In genomic region chr13:75695908-75696307, GRCh38 we compare ENCODE assay signal across 8 cellular contexts. TPM values are rescaled to one million over a fixed set of nuclear protein-coding genes. Genes with fewer than 3 reads are reported as not detected.
A peak's percentile ranks its signal among the peaks of the same experiment; 100 is the strongest.
DNase-seq lines count a peak whose midpoint lies in the region; ATAC-seq, FAIRE-seq and TF ChIP-seq lines count a peak whose summit lies in the region.
"Not testable (repeated sequence)": the region's sequence is repeated elsewhere in the genome, so short reads cannot be mapped to it uniquely, and the experiment has no call there.

No MANE protein-coding gene starts in this region.

- POLR2A ChIA-PET in Panc1 (lab: Charles Lee): interaction anchor here (0.6 kb wide), 2 partner anchors 46 to 1331 kb away, joined by 3 to 10 read pairs; partner anchors contain the start of gene FBXL3
- POLR2A ChIA-PET in H1 (lab: Charles Lee; ENCODE audit: partially characterized antibody): not testable (repeated sequence)

- not testable (repeated sequence) for H3K4me1 Mint-ChIP-seq in CD14-positive monocyte

- not testable (repeated sequence) for H3K79me2 ChIP-seq in H1 (ENCODE audit: control insufficient read depth in 1 of 2, insufficient read depth in 2 of 2, low read length in 2 of 2)

- not testable (repeated sequence) for H2AFZ ChIP-seq in H1 (ENCODE audit: low read length)

- intact Hi-C loops in CD14-positive monocyte (cut with micrococcal nuclease) (loop anchor here (5.0 to 10.0 kb wide), 2 partner anchors 779 to 1206 kb away; no protein-coding TSS in a partner anchor), Panc1 (cut with micrococcal nuclease; ENCODE audit: unreplicated experiment) (loop anchor here (2.0 to 5.0 kb wide), 4 partner anchors 101 to 1206 kb away; no protein-coding TSS in a partner anchor)
- intact Hi-C loops in lower lobe of right lung (cut with DNase I): not testable (repeated sequence)

- H3K27ac ChIP-seq in Panc1 (ENCODE audit: low read length); H1 (ENCODE audit: low read depth, low read length); lower lobe of right lung: not testable (repeated sequence)

- FAIRE-seq in H1 (lab: Jason Lieb, UNC): not testable (repeated sequence)

- not testable (repeated sequence) for H3K79me1 ChIP-seq in H1 (ENCODE audit: low read depth, low read length)

- H3K4me3 Mint-ChIP-seq in CD14-positive monocyte: peak overlapping the region in 1 of 2 donors; percentile 52

- H3K36me3 Mint-ChIP-seq in CD14-positive monocyte: not testable (repeated sequence)

- CTCF ChIA-PET in Panc1 (lab: Charles Lee): interaction anchor here (0.8 to 1.6 kb wide), 5 partner anchors 9 to 174 kb away, joined by 3 to 4 read pairs (median 3); no protein-coding TSS in a partner anchor
- CTCF ChIA-PET in H1 (lab: Charles Lee; ENCODE audit: partially characterized antibody): interaction anchor here (0.6 to 6.3 kb wide), 72 partner anchors 8 to 1211 kb away, joined by 3 to 128 read pairs (median 4); partner anchors contain the start of gene TBC1D4

- ATAC-seq in GM19463 (IDR thresholded peaks at IDR 0.05; ENCODE audit: unreplicated experiment) (peak; percentile 74), Panc1 (peak; percentile 73; the same call in 1 of the 2 replicates), lower lobe of right lung (peak; percentile 87)

- not testable (repeated sequence) for H2AK5ac ChIP-seq in H1 (ENCODE audit: low read depth, low read length)

- H3K4ac ChIP-seq in H1 (replicated peaks; ENCODE audit: insufficient read length, low read depth, low read length): not testable (repeated sequence)

- H2BK20ac ChIP-seq in H1 (ENCODE audit: low read length): not testable (repeated sequence)

- not testable (repeated sequence) for H3K27me3 ChIP-seq in Panc1 (ENCODE audit: control insufficient read depth, insufficient read depth, low read length); H1 (replicated peaks in 1 of 4; ENCODE audit: control insufficient read depth in 3 of 4, extremely low read depth in 1 of 4, insufficient read depth in 3 of 4, low read length in 3 of 4); lower lobe of right lung (ENCODE audit: low read depth)

- 57% methylated on average over 8 of the region's 8 CpGs; no CpG with 5 or more reads in 1 of the 2 experiments for WGBS in H1 (ENCODE audit: extremely low coverage in 1 of 2, insufficient coverage in 1 of 2, insufficient read length in 1 of 2, insufficient replicate concordance in 2 of 2, low coverage in 1 of 2, low lambda C conversion rate in 2 of 2, missing lambda C conversion rate in 1 of 2), 2 experiments

- BruUV-seq in Panc1 (replicated peaks; lab: Mats Ljungman, UMichigan): not testable (repeated sequence)

- not testable (repeated sequence) for H2BK12ac ChIP-seq in H1 (ENCODE audit: low read depth, low read length)

- peak; percentile 54 for DNase-seq in CD14-positive monocyte (ENCODE audit: low spot score)
- DNase-seq in KG1 (lab: John Stamatoyannopoulos, UW): peak; percentile 41
- DNase-seq in Panc1 (ENCODE audit: low read depth, low spot score): not testable (repeated sequence)
- peak; percentile 75 for DNase-seq in activated CD8-positive, alpha-beta memory T cell treated with anti-CD3 and anti-CD28 coated beads, Interleukin-2, amount 50 U/mL, for 4 hours
- DNase-seq in H1 (ENCODE audit: low read depth in 1 of 2, low spot score in 2 of 2): peak; percentile 49 to 90
- DNase-seq in lower lobe of right lung: peak; percentile 82
- DNase-seq in stimulated activated CD4-positive, alpha-beta T cell treated with anti-CD3 and anti-CD28 coated beads, TNF-alpha, amount 100 ng/mL, for 1 hour (ENCODE audit: low read depth in 3 of 3, low spot score in 1 of 3): peak; percentile 22 to 69 (median 53)

- not testable (repeated sequence) for H3K9ac ChIP-seq in H1 (replicated peaks in 1 of 4; ENCODE audit: extremely low read depth in 1 of 4, low read depth in 3 of 4, low read length in 3 of 4)

- H2BK15ac ChIP-seq in H1 (ENCODE audit: low read length): not testable (repeated sequence)

- H3K4me2 ChIP-seq in H1 (ENCODE audit: insufficient read depth in 1 of 2, low read depth in 2 of 2, low read length in 2 of 2): not testable (repeated sequence)

- TF ChIP-seq POLR2A in H1 (IDR thresholded peaks at IDR 0.05; ENCODE audit: control extremely low read depth in 1 of 2, low read depth in 2 of 2, low read length in 2 of 2): not testable (repeated sequence)

- peak; percentile 85 to 87 for TF ChIP-seq RAD21 in H1 (IDR thresholded peaks at IDR 0.05 in 1 of 2, conservative IDR thresholded peaks at IDR 0.05 in 1 of 2; ENCODE audit: low read depth in 2 of 2, low read length in 2 of 2)

- not testable (repeated sequence) for H4K5ac ChIP-seq in H1 (ENCODE audit: insufficient read length, low read depth, low read length)

- not testable (repeated sequence) for H3K23ac ChIP-seq in H1 (ENCODE audit: insufficient read length)

- in situ Hi-C loops in Panc1 (cut with HindIII; ENCODE audit: low pct_unique_long_range_greater_than_20kb, low sequenced_read_pairs): not testable (repeated sequence)

- not testable (repeated sequence) for H2BK5ac ChIP-seq in H1 (ENCODE audit: low read depth, low read length)

- not testable (repeated sequence) for H3K9me3 ChIP-seq in Panc1 (ENCODE audit: control insufficient read depth, insufficient read depth, low read depth, low read length); lower lobe of right lung
- peaks cover 12 to 13% of the 10 kb centered on the region in 2 experiments; a peak in 3 of 4 replicates for H3K9me3 ChIP-seq in H1 (ENCODE audit: insufficient read depth in 2 of 2, low read depth in 1 of 2, low read length in 1 of 2)

- H3K27ac Mint-ChIP-seq in CD14-positive monocyte: not testable (repeated sequence)

- H3K14ac ChIP-seq in H1 (ENCODE audit: insufficient read length): not testable (repeated sequence)

- H3K4me1 ChIP-seq in Panc1 (ENCODE audit: control insufficient read depth, insufficient read depth, low read length); H1 (replicated peaks in 1 of 4; ENCODE audit: control insufficient read depth in 3 of 4, insufficient read depth in 4 of 4, low read length in 3 of 4); lower lobe of right lung: not testable (repeated sequence)

- not testable (repeated sequence) for H3K23me2 ChIP-seq in H1 (ENCODE audit: low read depth, low read length)

- H4K8ac ChIP-seq in H1 (ENCODE audit: extremely low read depth, insufficient read depth, low read length): not testable (repeated sequence)

- H3K27me3 Mint-ChIP-seq in CD14-positive monocyte (ENCODE audit: low read depth in 3 of 3): not testable (repeated sequence)

- TF ChIP-seq CTCF in CD14-positive monocyte (IDR thresholded peaks at IDR 0.05) (peak; percentile 88), Panc1 (IDR thresholded peaks at IDR 0.05) (peak; percentile 84), H1 (IDR thresholded peaks at IDR 0.05; ENCODE audit: control extremely low read depth in 1 of 3, insufficient read depth in 1 of 3, low read depth in 1 of 3, low read length in 3 of 3) (peak; percentile 32 to 83 (median 81)), lower lobe of right lung (IDR thresholded peaks at IDR 0.05) (peak; percentile 92)

- not testable (repeated sequence) for H2BK120ac ChIP-seq in H1 (replicated peaks; ENCODE audit: low read depth, low read length)

- not testable (repeated sequence) for TF ChIP-seq EP300 in H1 (IDR thresholded peaks at IDR 0.05; ENCODE audit: borderline replicate concordance in 1 of 2, low read depth in 2 of 2, low read length in 2 of 2)

- not testable (repeated sequence) for H3K56ac ChIP-seq in H1 (replicated peaks; ENCODE audit: insufficient read length, low read depth, low read length)

- H4K20me1 ChIP-seq in H1 (replicated peaks in 1 of 2; ENCODE audit: control insufficient read depth in 1 of 2, insufficient read depth in 2 of 2, low read length in 2 of 2): not testable (repeated sequence)

- not testable (repeated sequence) for H3K36me3 ChIP-seq in Panc1 (ENCODE audit: control insufficient read depth, insufficient read depth, low read length); H1 (ENCODE audit: control insufficient read depth in 2 of 4, insufficient read depth in 4 of 4, low read length in 3 of 4); lower lobe of right lung

- not testable (repeated sequence) for H3K4me3 ChIP-seq in Panc1 (ENCODE audit: low read depth in 2 of 2, low read length in 2 of 2); H1 (ENCODE audit: extremely low read depth in 1 of 4, insufficient read depth in 2 of 4, low read depth in 3 of 4, low read length in 4 of 4); lower lobe of right lung

- H4K91ac ChIP-seq in H1 (replicated peaks; ENCODE audit: insufficient read length, low read length): not testable (repeated sequence)

- not testable (repeated sequence) for H3K18ac ChIP-seq in H1 (ENCODE audit: extremely low read depth, low read length)

- peaks cover 6 to 23% (median 10%) of the 10 kb centered on the region in 7 donors for H3K9me3 Mint-ChIP-seq in CD14-positive monocyte

TF ChIP-seq in H1, 55 proteins besides CTCF, POLR2A, EP300 and RAD21:
- peak; percentile 32; the same call in 1 of the 2 replicates for TF ChIP-seq TEAD4 (IDR thresholded peaks at IDR 0.05; ENCODE audit: low read depth, low read length)
TF ChIP-seq in H1: peak in this region for 1; not testable (repeated sequence) for 54.

RNA-seq across cellular contexts. Expression of gene LMO7, which starts 59.8 kb away (rescaled TPM):
- polyA plus RNA-seq in CD14-positive monocyte (under 1 TPM; 0.79 to 0.90 TPM), H1 (2011; rRNA removed) (8.1 and 11.3 TPM in 2 replicates)
- total RNA-seq in Panc1 (2021; ENCODE audit: unreplicated experiment) (11.8 TPM), lower lobe of right lung (447 TPM)
- polyA plus RNA-seq in Panc1 (2012; ENCODE audit: insufficient read length): 7.6 TPM
- 24.3 and 28.3 TPM in 2 replicates for total RNA-seq in H1 (2021; fragmentation: NEBNext Ultra II Directional; extraction: Animal tissue kit (Norgen Biotek cat#: 25700))
- polyA plus RNA-seq in H1 (2011; cell fraction: cytosol; rRNA removed): 5.1 TPM
- polyA plus RNA-seq in H1 (2011; cell fraction: nucleus; rRNA removed): 42.3 TPM
- polyA plus RNA-seq in H1 (2012, experiment 1 of 2): 12.8 to 18.0 TPM (median 15.0 TPM) in 4 replicates
- polyA plus RNA-seq in H1 (2012, experiment 2 of 2): 1.6 TPM
- polyA plus RNA-seq in H1 (2013, experiment 1 of 2): 43.1 TPM
- 50.3 TPM for polyA plus RNA-seq in H1 (2013, experiment 2 of 2)
- polyA minus RNA-seq in H1 (2011; rRNA and poly(A)+ RNA removed): 6.0 and 12.3 TPM in 2 replicates
- polyA minus RNA-seq in H1 (2011; cell fraction: cytosol; rRNA and poly(A)+ RNA removed): 7.8 TPM
- polyA minus RNA-seq in H1 (2011; cell fraction: nucleus; rRNA and poly(A)+ RNA removed): 32.8 TPM

Comparison
In these comparisons a context has a peak if more than half of its experiments do, and no peak if none do; other contexts are left out.
1. RNA of gene LMO7, which starts 59.8 kb away (total RNA-seq): 447 TPM in lower lobe of right lung (single experiment); 24.3 to 28.3 TPM in H1 and 11.8 TPM in Panc1 (single experiment); every median in the first group is over 10 times any median in the second.
2. Peak in every context shown above with its lines, with median percentiles within 50 percentile points of each other: CTCF ChIP-seq and ATAC-seq.